In genomic region chr5:179777909-179778308, GRCh38 we compare ENCODE assay signal across 23 cellular contexts. TPM values are rescaled to one million over a fixed set of nuclear protein-coding genes. Genes with fewer than 3 reads are reported as not detected.
DNase-seq lines count a peak whose midpoint lies in the region; ATAC-seq and TF ChIP-seq lines count a peak whose summit lies in the region.
"Had no signal": no experiment of that assay in that cellular context is flagged by ENCODE, and none has a peak within 500 bp of the region (broad histone marks: within the 10 kb centered on the region; RNA-seq: fewer than 3 reads in every experiment).

No MANE protein-coding gene starts in this region.

- peaks cover 51% of the 10 kb centered on the region for H3K36me3 ChIP-seq in right atrium auricular region
- H3K36me3 ChIP-seq in spleen: peaks cover 2 to 90% (median 66%) of the 10 kb centered on the region in 6 donors
- peaks cover 25% of the 10 kb centered on the region for H3K36me3 ChIP-seq in SJCRH30

- peaks cover 31% of the 10 kb centered on the region for H3K4me1 Mint-ChIP-seq in glutamatergic neuron (ENCODE audit: low read depth, unreplicated experiment)
- H3K4me1 Mint-ChIP-seq: stimulated activated memory B cell treated with anti-CD40 and anti-IgM and Interleukin-4, amounts not matched to agents 10 μg/mL and 1 μg/mL and 100 μg/mL, for 72 hours had no signal

- H3K4me1 ChIP-seq in right atrium auricular region (no peaks in the 10 kb centered on the region), spleen (peaks cover 0 to 59% (median 19%) of the 10 kb centered on the region in 6 donors), SJCRH30 (no peaks in the 10 kb centered on the region)
- H3K4me1 ChIP-seq: HAP-1 had no signal

- H3K9me3 Mint-ChIP-seq in glutamatergic neuron (ENCODE audit: unreplicated experiment): peaks cover 10% of the 10 kb centered on the region
- H3K9me3 Mint-ChIP-seq: stimulated activated memory B cell treated with anti-CD40 and anti-IgM and Interleukin-4, amounts not matched to agents 10 μg/mL and 1 μg/mL and 100 μg/mL, for 72 hours; T-helper 1 cell treated with Interleukin-12 subunit alpha and Interleukin-12 subunit beta and Interleukin-4 antibody, amounts not matched to agents 30 μg/mL and 1 μg/mL, for 36 hours had no signal

- H3K9me3 ChIP-seq in right atrium auricular region (no peaks in the 10 kb centered on the region), spleen (no peaks in the 10 kb centered on the region), SJCRH30 (replicated peaks) (no peaks in the 10 kb centered on the region)
- H3K9me3 ChIP-seq: adrenal gland, HAP-1, upper lobe of left lung had no signal

- H3K27ac ChIP-seq in right atrium auricular region: no peak overlapping the region
- peak overlapping the region in 2 of 8 donors; percentile 5 to 24 for H3K27ac ChIP-seq in spleen
- H3K27ac ChIP-seq in SJCRH30: no peak overlapping the region
- H3K27ac ChIP-seq: upper lobe of left lung had no signal

- 52 to 76% (median 54%) methylated on average over 9 of the region's 9 CpGs for WGBS in spleen, 5 donors

- H3K36me3 Mint-ChIP-seq in glutamatergic neuron (ENCODE audit: unreplicated experiment): peaks cover 5% of the 10 kb centered on the region

- peak overlapping the region; percentile 87 for H3K27ac Mint-ChIP-seq in glutamatergic neuron (ENCODE audit: unreplicated experiment)
- H3K27ac Mint-ChIP-seq: stimulated activated memory B cell treated with anti-CD40 and anti-IgM and Interleukin-4, amounts not matched to agents 10 μg/mL and 1 μg/mL and 100 μg/mL, for 72 hours; T-helper 1 cell treated with Interleukin-12 subunit alpha and Interleukin-12 subunit beta and Interleukin-4 antibody, amounts not matched to agents 30 μg/mL and 1 μg/mL, for 36 hours had no signal

- ATAC-seq in Right ventricle myocardium inferior: peak; percentile 14
- ATAC-seq: stimulated activated memory B cell treated with anti-CD40 and anti-IgM and Interleukin-4, amounts not matched to agents 10 μg/mL and 1 μg/mL and 100 μg/mL, for 72 hours had no signal

- H3K4me3 ChIP-seq in right atrium auricular region: no peak overlapping the region
- no peak overlapping the region for H3K4me3 ChIP-seq in NB4 (ENCODE audit: low read depth, low read length)
- no peak overlapping the region for H3K4me3 ChIP-seq in spleen
- H3K4me3 ChIP-seq in SJCRH30: no peak overlapping the region
- H3K4me3 ChIP-seq: adrenal gland, HAP-1, upper lobe of left lung had no signal

- TF ChIP-seq POLR2A in NB4 (IDR thresholded peaks at IDR 0.05; ENCODE audit: extremely low read depth, insufficient read length) (no peak), spleen (IDR thresholded peaks at IDR 0.05) (no peak)

- intact Hi-C loops in Right ventricle myocardium inferior (cut with DNase I) (no loop called here), spleen (cut with DNase I; ENCODE audit: low total_unique reads) (no loop called here)

- no peak for TF ChIP-seq CTCF in right atrium auricular region (IDR thresholded peaks at IDR 0.05)
- TF ChIP-seq CTCF in NB4 (IDR thresholded peaks at IDR 0.05; ENCODE audit: low read depth, low read length): no peak
- no peak for TF ChIP-seq CTCF in glutamatergic neuron (IDR thresholded peaks at IDR 0.05; ENCODE audit: partially characterized antibody, unreplicated experiment)
- TF ChIP-seq CTCF in spleen (IDR thresholded peaks at IDR 0.05 in 8 of 11, conservative IDR thresholded peaks at IDR 0.05 in 3 of 11): no peak

- H3K4me3 Mint-ChIP-seq in glutamatergic neuron (ENCODE audit: unreplicated experiment): peak overlapping the region; percentile 71
- H3K4me3 Mint-ChIP-seq: stimulated activated memory B cell treated with anti-CD40 and anti-IgM and Interleukin-4, amounts not matched to agents 10 μg/mL and 1 μg/mL and 100 μg/mL, for 72 hours; T-helper 1 cell treated with Interleukin-12 subunit alpha and Interleukin-12 subunit beta and Interleukin-4 antibody, amounts not matched to agents 30 μg/mL and 1 μg/mL, for 36 hours had no signal

- H3K27me3 Mint-ChIP-seq in glutamatergic neuron (ENCODE audit: unreplicated experiment): peaks cover 10% of the 10 kb centered on the region
- H3K27me3 Mint-ChIP-seq: stimulated activated memory B cell treated with anti-CD40 and anti-IgM and Interleukin-4, amounts not matched to agents 10 μg/mL and 1 μg/mL and 100 μg/mL, for 72 hours had no signal

- no peak for DNase-seq in Right ventricle myocardium inferior (ENCODE audit: missing footprints)
- DNase-seq in right atrium auricular region (ENCODE audit: low spot score): no peak
- DNase-seq in NB4 (ENCODE audit: low read depth): peak; percentile 60
- DNase-seq in glutamatergic neuron: no peak
- DNase-seq in spleen: peak; percentile 25
- no peak for DNase-seq in stimulated activated naive CD4-positive, alpha-beta T cell treated with Interleukin-2 at 50 U/mL for 16 hours (lab: John Stamatoyannopoulos, UW)
- no peak for DNase-seq in middle frontal gyrus (ENCODE audit: extremely low spot score, low spot score)
- DNase-seq in SJCRH30: no peak
- DNase-seq: activated CD4-positive, CD25-positive, alpha-beta regulatory T cell; activated CD8-positive, alpha-beta memory T cell treated with anti-CD3 and anti-CD28 coated beads for 24 hours; activated effector memory CD4-positive, alpha-beta T cell treated with Interleukin-2 at 50 U/mL for 16 hours; caudate nucleus; COR-L47; effector CD8-positive, alpha-beta T cell; mesenchymal stem cell; NCI-H2081; NCI-H524; SHP77; upper lobe of left lung had no signal

- H3K27me3 ChIP-seq in right atrium auricular region (no peaks in the 10 kb centered on the region), spleen (replicated peaks in 1 of 7) (no peaks in the 10 kb centered on the region), SJCRH30 (no peaks in the 10 kb centered on the region)
- H3K27me3 ChIP-seq: adrenal gland, upper lobe of left lung had no signal

RNA-seq across cellular contexts. Expression of gene LTC4S, which starts 15.9 kb away (rescaled TPM):
- total RNA-seq in Right ventricle myocardium inferior (10.3 TPM), right atrium auricular region (10 to 100 TPM in 1 of 2 donors, 1 to 10 TPM in 1; 9.0 to 11.1 TPM), glutamatergic neuron (ENCODE audit: unreplicated experiment) (0.91 TPM), spleen (10 to 100 TPM in 3 of 7 donors, 1 to 10 TPM in 4; 4.0 to 24.2 (median 9.2) TPM)
- polyA plus RNA-seq in spleen: 10 to 100 TPM in 1 of 3 donors, 1 to 10 TPM in 2; 3.1 to 14.9 (median 3.8) TPM
- total RNA-seq in SJCRH30 (2014; rRNA removed; shearing (Covaris generic)): not detected in 2 replicates

RNA-seq across cellular contexts. Expression of gene MGAT4B, which starts 28.8 kb away (rescaled TPM):
- 98.9 TPM for total RNA-seq in Right ventricle myocardium inferior
- total RNA-seq in right atrium auricular region: 10 to 100 TPM; 71.7 to 77.1 TPM
- 140 TPM for total RNA-seq in glutamatergic neuron (ENCODE audit: unreplicated experiment)
- total RNA-seq in spleen: 100 to 1,000 TPM in 2 of 7 donors, 10 to 100 TPM in 5; 76.8 to 117 (median 87.7) TPM
- polyA plus RNA-seq in spleen: 10 to 100 TPM; 34.9 to 49.3 (median 35.8) TPM
- total RNA-seq in SJCRH30 (2014; rRNA removed; shearing (Covaris generic)): 55.5 and 60.5 TPM in 2 replicates

RNA-seq across cellular contexts. Expression of gene SQSTM1, which starts 42.8 kb away (rescaled TPM):
- total RNA-seq in Right ventricle myocardium inferior: 407 TPM
- 100 to 1,000 TPM; 379 to 436 TPM for total RNA-seq in right atrium auricular region
- 97.0 TPM for total RNA-seq in glutamatergic neuron (ENCODE audit: unreplicated experiment)
- 100 to 1,000 TPM; 241 to 328 (median 311) TPM for total RNA-seq in spleen
- polyA plus RNA-seq in spleen: 100 to 1,000 TPM; 105 to 185 (median 126) TPM
- total RNA-seq in SJCRH30 (2014; rRNA removed; shearing (Covaris generic)): 64.9 and 65.8 TPM in 2 replicates

RNA-seq across cellular contexts. Expression of gene MAML1, which starts 45.3 kb away (rescaled TPM):
- total RNA-seq in Right ventricle myocardium inferior (11.1 TPM), right atrium auricular region (10 to 100 TPM; 10.8 to 16.6 TPM), glutamatergic neuron (ENCODE audit: unreplicated experiment) (30.0 TPM), spleen (10 to 100 TPM; 31.3 to 42.8 (median 36.7) TPM)
- 10 to 100 TPM in 1 of 3 donors, 1 to 10 TPM in 2; 4.7 to 10.7 (median 6.7) TPM for polyA plus RNA-seq in spleen
- total RNA-seq in SJCRH30 (2014; rRNA removed; shearing (Covaris generic)): 25.0 and 25.1 TPM in 2 replicates

Comparison
In these comparisons a context has a peak if more than half of its experiments do, and no peak if none do; other contexts are left out.
1. DNase-seq: peak in NB4 (single experiment) and spleen (single experiment); none in Right ventricle myocardium inferior (single experiment), right atrium auricular region (single experiment), glutamatergic neuron (single experiment), stimulated activated naive CD4-positive, alpha-beta T cell treated with Interleukin-2 at 50 U/mL for 16 hours (single experiment), middle frontal gyrus (single experiment) and SJCRH30 (0 of 2).